In genomic region chr11:114079406-114080072, GRCh38 we compare ENCODE assay signal across 10 cellular contexts. TPM values are rescaled to one million over a fixed set of nuclear protein-coding genes. Genes with fewer than 3 reads are reported as not detected.
DNase-seq lines count a peak whose midpoint lies in the region; ATAC-seq and TF ChIP-seq lines count a peak whose summit lies in the region.
"Had no signal": no experiment of that assay in that cellular context is flagged by ENCODE, and none has a peak within 500 bp of the region (broad histone marks: within the 10 kb centered on the region; RNA-seq: fewer than 3 reads in every experiment).

No MANE protein-coding gene starts in this region.

- TF ChIP-seq POLR2A in tibial nerve (IDR thresholded peaks at IDR 0.05) = no peak

- POLR2A ChIA-PET in T-cell (lab: Charles Lee) = no interaction called here
- POLR2A ChIA-PET in WTC11 (lab: Charles Lee) = no interaction called here

- H3K27me3 ChIP-seq in effector memory CD4-positive, alpha-beta T cell (replicated peaks; ENCODE audit: control insufficient read depth, insufficient read depth, low read length, poor library complexity, severe bottlenecking) = no peaks in the 10 kb centered on the region
- no peaks in the 10 kb centered on the region for H3K27me3 ChIP-seq in muscle layer of duodenum (ENCODE audit: low read depth, low read length)
- H3K27me3 ChIP-seq in tibial nerve = no peaks in the 10 kb centered on the region

- no peak for DNase-seq in T-cell
- no peak for DNase-seq in effector memory CD4-positive, alpha-beta T cell
- no peak for DNase-seq in tibial nerve (ENCODE audit: low spot score in 2 of 2)
- no peak for DNase-seq in WTC11 (ENCODE audit: low spot score)
- no peak for DNase-seq in NCI-H1092 treated with DMSO at 0.1 percent for 48 hours (lab: John Stamatoyannopoulos, UW)
- DNase-seq: NCI-H510A had no signal

- TF ChIP-seq CTCF in tibial nerve (IDR thresholded peaks at IDR 0.05) = no peak
- no peak for TF ChIP-seq CTCF in WTC11 (IDR thresholded peaks at IDR 0.05)

- H3K4me1 Mint-ChIP-seq in T-cell = peaks cover 69 to 84% (median 80%) of the 10 kb centered on the region in 3 donors
- peaks cover 31% of the 10 kb centered on the region for H3K4me1 Mint-ChIP-seq in WTC11

- no peak overlapping the region for H3K4me3 ChIP-seq in effector memory CD4-positive, alpha-beta T cell (ENCODE audit: insufficient read depth, low read depth, low read length, poor library complexity, severe bottlenecking)
- no peak overlapping the region for H3K4me3 ChIP-seq in muscle layer of duodenum (ENCODE audit: low read depth in 1 of 2, low read length in 2 of 2)
- peak overlapping the region in 2 of 4 donors; percentile 3 to 15 for H3K4me3 ChIP-seq in tibial nerve

- H3K27ac ChIP-seq in effector memory CD4-positive, alpha-beta T cell (ENCODE audit: insufficient read depth, low read length, poor library complexity, severe bottlenecking) = peak overlapping the region; percentile 11
- peak overlapping the region; percentile 70 for H3K27ac ChIP-seq in muscle layer of duodenum (ENCODE audit: low read length)
- H3K27ac ChIP-seq in tibial nerve = peak overlapping the region; percentile 2 to 81 (median 58)
- H3K27ac ChIP-seq: KMS-11 had no signal

- ATAC-seq in T-cell (replicated peaks in 1 of 4) = no peak
- ATAC-seq in WTC11 = no peak
- ATAC-seq in HG02610 (IDR thresholded peaks at IDR 0.05; ENCODE audit: unreplicated experiment) = no peak

- CTCF ChIA-PET in T-cell (lab: Charles Lee) (no interaction called here), WTC11 (lab: Charles Lee) (no interaction called here)

- no peaks in the 10 kb centered on the region for H3K36me3 ChIP-seq in effector memory CD4-positive, alpha-beta T cell (ENCODE audit: control insufficient read depth, insufficient read depth, low read length)
- H3K36me3 ChIP-seq in muscle layer of duodenum (ENCODE audit: control insufficient read depth in 1 of 2, insufficient read depth in 2 of 2, low read length in 2 of 2) (peaks cover 3 to 17% of the 10 kb centered on the region in 2 donors), tibial nerve (peaks cover 0 to 71% (median 0%) of the 10 kb centered on the region in 3 donors)

- TF ChIP-seq EP300 in tibial nerve (IDR thresholded peaks at IDR 0.05) = peak in 1 of 2 donors; percentile 61

- peak overlapping the region; percentile 74 to 76 for H3K27ac Mint-ChIP-seq in T-cell
- no peak overlapping the region for H3K27ac Mint-ChIP-seq in WTC11

- no peaks in the 10 kb centered on the region for H3K9me3 ChIP-seq in effector memory CD4-positive, alpha-beta T cell (ENCODE audit: control insufficient read depth, low read length)
- no peaks in the 10 kb centered on the region for H3K9me3 ChIP-seq in muscle layer of duodenum (ENCODE audit: control insufficient read depth in 1 of 2, low read length in 2 of 2)
- H3K9me3 ChIP-seq in tibial nerve = no peaks in the 10 kb centered on the region

- no peaks in the 10 kb centered on the region for H3K36me3 Mint-ChIP-seq in T-cell
- H3K36me3 Mint-ChIP-seq in WTC11 = no peaks in the 10 kb centered on the region

- H3K9me3 Mint-ChIP-seq in T-cell (no peaks in the 10 kb centered on the region), WTC11 (no peaks in the 10 kb centered on the region)
- H3K9me3 Mint-ChIP-seq: T-helper 2 cell treated with Interferon-gamma antibody and Interleukin-4, amounts not matched to agents 5 μg/mL and 100 μg/mL, for 36 hours had no signal

- H3K4me1 ChIP-seq in effector memory CD4-positive, alpha-beta T cell (ENCODE audit: control insufficient read depth, insufficient read depth, low read length, poor library complexity, severe bottlenecking) = peaks cover 36% of the 10 kb centered on the region
- H3K4me1 ChIP-seq in muscle layer of duodenum (ENCODE audit: control insufficient read depth in 1 of 2, insufficient read depth in 2 of 2, low read length in 2 of 2) (peaks cover 22 to 95% of the 10 kb centered on the region in 2 donors), tibial nerve (peaks cover 0 to 100% (median 79%) of the 10 kb centered on the region in 4 donors)

- H3K27me3 Mint-ChIP-seq in T-cell = peaks cover 9 to 14% of the 10 kb centered on the region in 2 donors
- H3K27me3 Mint-ChIP-seq in WTC11 (ENCODE audit: low read depth) = peaks cover 69% of the 10 kb centered on the region

- 60 to 67% methylated on average over 6 of the region's 6 CpGs for WGBS in tibial nerve, 2 donors

- no peak overlapping the region for H3K4me3 Mint-ChIP-seq in T-cell
- H3K4me3 Mint-ChIP-seq in WTC11 = no peak overlapping the region

TF ChIP-seq in WTC11, 78 proteins besides CTCF, POLR2A, EP300 and RAD21:
- TF ChIP-seq CREB1 (CRISPR knock-in tag; IDR thresholded peaks at IDR 0.05) (no peak), TEAD1 (CRISPR knock-in tag; IDR thresholded peaks at IDR 0.05) (no peak), JAZF1 (CRISPR knock-in tag; IDR thresholded peaks at IDR 0.05) (no peak), CBFB (CRISPR knock-in tag; IDR thresholded peaks at IDR 0.05; ENCODE audit: low read depth) (no peak), MXD4 (CRISPR knock-in tag; IDR thresholded peaks at IDR 0.05; ENCODE audit: borderline replicate concordance) (no peak), USF2 (CRISPR knock-in tag; IDR thresholded peaks at IDR 0.05) (no peak), ZNF396 (CRISPR knock-in tag; IDR thresholded peaks at IDR 0.05; ENCODE audit: borderline replicate concordance) (no peak), ZNF138 (CRISPR knock-in tag; conservative IDR thresholded peaks at IDR 0.05) (no peak), GABPB1 (CRISPR knock-in tag; IDR thresholded peaks at IDR 0.05) (no peak)
- TF ChIP-seq, protein P1, sequence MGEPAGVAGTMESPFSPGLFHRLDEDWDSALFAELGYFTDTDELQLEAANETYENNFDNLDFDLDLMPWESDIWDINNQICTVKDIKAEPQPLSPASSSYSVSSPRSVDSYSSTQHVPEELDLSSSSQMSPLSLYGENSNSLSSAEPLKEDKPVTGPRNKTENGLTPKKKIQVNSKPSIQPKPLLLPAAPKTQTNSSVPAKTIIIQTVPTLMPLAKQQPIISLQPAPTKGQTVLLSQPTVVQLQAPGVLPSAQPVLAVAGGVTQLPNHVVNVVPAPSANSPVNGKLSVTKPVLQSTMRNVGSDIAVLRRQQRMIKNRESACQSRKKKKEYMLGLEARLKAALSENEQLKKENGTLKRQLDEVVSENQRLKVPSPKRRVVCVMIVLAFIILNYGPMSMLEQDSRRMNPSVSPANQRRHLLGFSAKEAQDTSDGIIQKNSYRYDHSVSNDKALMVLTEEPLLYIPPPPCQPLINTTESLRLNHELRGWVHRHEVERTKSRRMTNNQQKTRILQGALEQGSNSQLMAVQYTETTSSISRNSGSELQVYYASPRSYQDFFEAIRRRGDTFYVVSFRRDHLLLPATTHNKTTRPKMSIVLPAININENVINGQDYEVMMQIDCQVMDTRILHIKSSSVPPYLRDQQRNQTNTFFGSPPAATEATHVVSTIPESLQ (CRISPR knock-in tag; IDR thresholded peaks at IDR 0.05) = no peak
TF ChIP-seq in WTC11: peak in this region for 0.

RNA-seq across cellular contexts. Expression of gene ZBTB16, which starts 20.0 kb away (rescaled TPM):
- total RNA-seq in T-cell = 10 to 100 TPM in 3 of 5 donors, 1 to 10 TPM in 2; 8.3 to 20.5 (median 12.4) TPM
- total RNA-seq in tibial nerve = 100 to 1,000 TPM; 405 to 756 (median 580) TPM
- 0.34 to 0.57 TPM (median 0.55 TPM) in 3 replicates for total RNA-seq in WTC11 (2021)

Comparison
In these comparisons a context has a peak if more than half of its experiments do, and no peak if none do; other contexts are left out.
1. H3K27ac ChIP-seq: peak in every context shown above with its lines; median percentile 70 in muscle layer of duodenum; 58 in tibial nerve; 11 in effector memory CD4-positive, alpha-beta T cell.
2. RNA of gene ZBTB16, which starts 20.0 kb away (total RNA-seq): 405 to 756 TPM in tibial nerve; 8.3 to 20.5 TPM in T-cell and 0.34 to 0.57 TPM in WTC11; every median in the first group is over 10 times any median in the second.